ENCODE assay signal across 11 cellular contexts in genomic region chr5:101590384-101590783, GRCh38.
A peak's percentile ranks its signal among the peaks of the same experiment; 100 is the strongest.
DNase-seq lines count a peak whose midpoint lies in the region; ATAC-seq, FAIRE-seq and TF ChIP-seq lines count a peak whose summit lies in the region.
"Had no signal": no experiment of that assay in that cellular context is flagged by ENCODE, and none has a peak within 500 bp of the region (broad histone marks: within the 10 kb centered on the region; RNA-seq: fewer than 3 reads in every experiment).

No MANE protein-coding gene starts in this region.

- H4K91ac ChIP-seq in H9 (ENCODE audit: insufficient read length, low read depth, low read length), result no peak overlapping the region

- H3K36me3 Mint-ChIP-seq in H9 (ENCODE audit: insufficient read depth in 1 of 3, low read depth in 3 of 3), result peaks cover 0 to 4% (median 0%) of the 10 kb centered on the region in 3 experiments; a peak in 1 of 7 replicates

- no peaks in the 10 kb centered on the region for H3K27me3 ChIP-seq in H9 (ENCODE audit: insufficient read depth, low read length)
- no peaks in the 10 kb centered on the region for H3K27me3 ChIP-seq in left lung

- in situ Hi-C loops in SK-MEL-5 (cut with HindIII; ENCODE audit: low pct_unique_long_range_greater_than_20kb, low sequenced_read_pairs), result no loop called here

- H2BK20ac ChIP-seq in H9 (ENCODE audit: low read depth, low read length, poor library complexity, severe bottlenecking), result no peak overlapping the region

- H3K4me3 ChIP-seq in left lung, result no peak overlapping the region
- H3K4me3 ChIP-seq: prostate gland had no signal

- no peaks in the 10 kb centered on the region for H3K79me2 ChIP-seq in H9 (ENCODE audit: insufficient read depth, low read length)

- H3K9ac ChIP-seq in H9 (ENCODE audit: extremely low read depth, insufficient read length, low read length), result no peak overlapping the region

- no peak overlapping the region for H3K18ac ChIP-seq in H9 (ENCODE audit: insufficient read length, low read depth, low read length)

- H2BK120ac ChIP-seq in H9 (ENCODE audit: low read depth, low read length, poor library complexity, severe bottlenecking), result no peak overlapping the region

- intact Hi-C loops in left lung (cut with DNase I), result no loop called here

- H4K20me1 ChIP-seq in H9 (ENCODE audit: control insufficient read depth, insufficient read depth, insufficient read length), result no peaks in the 10 kb centered on the region

- no CpG with 5 or more reads among the region's 1 CpG for WGBS in H9 (ENCODE audit: extremely low coverage, insufficient read length, low lambda C conversion rate)

- H3T11ph ChIP-seq in H9 (ENCODE audit: low read length), result no peak overlapping the region

- no peak overlapping the region for H3K4me2 ChIP-seq in H9 (ENCODE audit: insufficient read depth, insufficient read length, low read length)

- H2BK5ac ChIP-seq in H9 (ENCODE audit: insufficient read length, low read length), result no peak overlapping the region

- no peak overlapping the region for H3K56ac ChIP-seq in H9 (ENCODE audit: insufficient read length, low read depth, low read length)

- H4K5ac ChIP-seq in H9 (ENCODE audit: insufficient read length, low read depth, low read length), result no peak overlapping the region

- H3K9me3 ChIP-seq in H9 (ENCODE audit: control insufficient read depth, low read depth, low read length), result no peaks in the 10 kb centered on the region
- peaks cover 0 to 5% of the 10 kb centered on the region in 2 donors for H3K9me3 ChIP-seq in left lung
- H3K9me3 ChIP-seq: prostate gland had no signal

- H2AK5ac ChIP-seq in H9 (ENCODE audit: insufficient read length, low read length), result no peak overlapping the region

- no peaks in the 10 kb centered on the region for H3K36me3 ChIP-seq in left lung
- H3K36me3 ChIP-seq: prostate gland had no signal

- H3K4me1 ChIP-seq in H9 (ENCODE audit: insufficient read depth, low read length) (no peaks in the 10 kb centered on the region), left lung (no peaks in the 10 kb centered on the region)
- H3K4me1 ChIP-seq: prostate gland had no signal

- H3K23me2 ChIP-seq in H9 (ENCODE audit: insufficient read length, low read depth, low read length, poor library complexity, severe bottlenecking), result no peaks in the 10 kb centered on the region

- no peaks in the 10 kb centered on the region for H3K79me1 ChIP-seq in H9 (ENCODE audit: insufficient read depth, low read depth, low read length, poor library complexity, severe bottlenecking)

- ATAC-seq in left lung (peak; percentile 29), GM19023 (IDR thresholded peaks at IDR 0.05; ENCODE audit: unreplicated experiment) (no peak), HG03457 (IDR thresholded peaks at IDR 0.05; ENCODE audit: unreplicated experiment) (no peak)

- H3K23ac ChIP-seq in H9 (ENCODE audit: insufficient read length, low read depth, low read length), result no peak overlapping the region

- H3K27me3 Mint-ChIP-seq in H9 (ENCODE audit: low read depth), result no peaks in the 10 kb centered on the region

- H3K9me3 Mint-ChIP-seq in H9, result no peaks in the 10 kb centered on the region; a peak in 1 of 5 replicates

- peak overlapping the region; percentile 92 for H2AFZ ChIP-seq in H9 (ENCODE audit: low read length)

- no peak overlapping the region for H2BK12ac ChIP-seq in H9 (ENCODE audit: insufficient read length, low read depth, low read length)

- H3K14ac ChIP-seq in H9 (ENCODE audit: insufficient read depth, low read length), result no peak overlapping the region

- H4K8ac ChIP-seq in H9 (replicated peaks; ENCODE audit: insufficient read length, low read depth, low read length), result no peak overlapping the region

- FAIRE-seq in D721Med (lab: Jason Lieb, UNC), result no peak

- DNase-seq in D721Med (ENCODE audit: insufficient read length, low spot score), result no peak
- no peak for DNase-seq in H9
- DNase-seq in SK-MEL-5 (ENCODE audit: low read depth, low spot score), result peak; percentile 31
- no peak for DNase-seq in left lung
- DNase-seq in Ammon's horn (ENCODE audit: low spot score), result no peak
- no peak for DNase-seq in dedifferentiated amniotic fluid mesenchymal stem cell (ENCODE audit: extremely low spot score)
- DNase-seq: caudate nucleus, SHP77 treated with DMSO at 0.1 percent for 48 hours had no signal

- no peaks in the 10 kb centered on the region for H3K4me1 Mint-ChIP-seq in H9

- no peak overlapping the region for H3K4me3 Mint-ChIP-seq in H9

- H2BK15ac ChIP-seq in H9 (ENCODE audit: low read depth, low read length), result no peak overlapping the region

- TF ChIP-seq CTCF in D721Med (IDR thresholded peaks at IDR 0.05; ENCODE audit: insufficient read depth, missing control alignments) (peak; percentile 19), H9 (conservative IDR thresholded peaks at IDR 0.05) (peak; percentile 68), left lung (IDR thresholded peaks at IDR 0.05) (peak in 1 of 2 donors; percentile 23)

- H3K4ac ChIP-seq in H9 (ENCODE audit: low read depth, low read length), result no peak overlapping the region

- no peak overlapping the region for H3K27ac Mint-ChIP-seq in H9

- H3K27ac ChIP-seq in H9 (ENCODE audit: insufficient read length, low read depth, low read length) (no peak overlapping the region), left lung (no peak overlapping the region)
- H3K27ac ChIP-seq: prostate gland had no signal
